ENCODE assay signal across 9 cellular contexts in genomic region chr11:78586452-78587046, GRCh38. TPM values are rescaled to one million over a fixed set of nuclear protein-coding genes. Genes with fewer than 3 reads are reported as not detected.
DNase-seq lines count a peak whose midpoint lies in the region; ATAC-seq and TF ChIP-seq lines count a peak whose summit lies in the region.
"Had no signal": no experiment of that assay in that cellular context is flagged by ENCODE, and none has a peak within 500 bp of the region (broad histone marks: within the 10 kb centered on the region; RNA-seq: fewer than 3 reads in every experiment).

No MANE protein-coding gene starts in this region.

- DNase-seq in natural killer cell (no peak), PC-3 (peak; percentile 62), fibroblast of the aortic adventitia (ENCODE audit: low read depth) (no peak)
- no peak for DNase-seq in natural killer cell treated with Interleukin-12 subunit alpha and Interleukin-12 subunit beta and Interleukin-15 and Interleukin-18, amount 100 ng/mL, for 72 hours (ENCODE audit: low spot score)
- no peak for DNase-seq in activated T-cell treated with anti-CD3 and anti-CD28 coated beads, Interleukin-2, amount 50 U/mL, for 48 hours
- no peak for DNase-seq in activated CD4-positive, alpha-beta T cell treated with anti-CD3 and anti-CD28 coated beads for 48 hours
- DNase-seq: NCI-H1417 treated with DMSO at 0.1 percent for 48 hours had no signal

- H3K9ac ChIP-seq in PC-3 (ENCODE audit: low read length) = no peak overlapping the region

- H3K27me3 Mint-ChIP-seq in natural killer cell (ENCODE audit: low read depth in 2 of 2) = peaks cover 23% of the 10 kb centered on the region in 2 donors
- peaks cover 22 to 37% of the 10 kb centered on the region in 2 donors for H3K27me3 Mint-ChIP-seq in natural killer cell treated with Interleukin-12 subunit alpha and Interleukin-12 subunit beta and Interleukin-15 and Interleukin-18, amount 100 ng/mL, for 72 hours

- H3K4me3 ChIP-seq in PC-3 (ENCODE audit: low read length) (no peak overlapping the region), fibroblast of the aortic adventitia (ENCODE audit: low read depth, low read length) (no peak overlapping the region)

- ATAC-seq in natural killer cell (peak in 1 of 3 donors; percentile 40), PC-3 (peak; percentile 56), GM18870 (IDR thresholded peaks at IDR 0.05; ENCODE audit: unreplicated experiment) (no peak), HG03439 (IDR thresholded peaks at IDR 0.05; ENCODE audit: unreplicated experiment) (no peak)
- ATAC-seq in natural killer cell treated with Interleukin-12 subunit alpha and Interleukin-12 subunit beta and Interleukin-15 and Interleukin-18, amount 100 ng/mL, for 72 hours = no peak

- H3K36me3 Mint-ChIP-seq in natural killer cell = peaks cover 14% of the 10 kb centered on the region
- H3K36me3 Mint-ChIP-seq in natural killer cell treated with Interleukin-12 subunit alpha and Interleukin-12 subunit beta and Interleukin-15 and Interleukin-18, amount 100 ng/mL, for 72 hours = peaks cover 13% of the 10 kb centered on the region

- CTCF ChIA-PET in PC-3 (lab: Charles Lee) = interaction anchor here (0.6 to 0.9 kb wide), 3 partner anchors 358 to 586 kb away, joined by 3 to 10 read pairs (median 3); no protein-coding TSS in a partner anchor

- peaks cover 14% of the 10 kb centered on the region; the same call in 1 of the 2 replicates for H3K27me3 ChIP-seq in PC-3 (ENCODE audit: low read length)

- no peaks in the 10 kb centered on the region for H3K4me1 ChIP-seq in PC-3 (ENCODE audit: insufficient read depth, low read length)

- no TSS peak for BruUV-seq in PC-3 (replicated peaks; lab: Mats Ljungman, UMichigan)

- TF ChIP-seq CTCF in natural killer cell (IDR thresholded peaks at IDR 0.05) (peak; percentile 50), PC-3 (conservative IDR thresholded peaks at IDR 0.05; ENCODE audit: low read depth, low read length) (peak; percentile 80), fibroblast of the aortic adventitia (IDR thresholded peaks at IDR 0.05; ENCODE audit: insufficient read depth, low read length) (peak; percentile 45)

- H3K4me3 Mint-ChIP-seq in natural killer cell = no peak overlapping the region
- H3K4me3 Mint-ChIP-seq in natural killer cell treated with Interleukin-12 subunit alpha and Interleukin-12 subunit beta and Interleukin-15 and Interleukin-18, amount 100 ng/mL, for 72 hours = no peak overlapping the region

- H2AFZ ChIP-seq in PC-3 (ENCODE audit: low read length) = no peak overlapping the region

- no peaks in the 10 kb centered on the region for H3K9me2 ChIP-seq in PC-3 (replicated peaks; ENCODE audit: low read length)

- no peak overlapping the region for H3K27ac ChIP-seq in PC-3 (ENCODE audit: low read length)

- H3K9me3 Mint-ChIP-seq in natural killer cell = peaks cover 5 to 11% of the 10 kb centered on the region in 2 donors
- peaks cover 10% of the 10 kb centered on the region for H3K9me3 Mint-ChIP-seq in natural killer cell treated with Interleukin-12 subunit alpha and Interleukin-12 subunit beta and Interleukin-15 and Interleukin-18, amount 100 ng/mL, for 72 hours

- intact Hi-C loops in natural killer cell (cut with micrococcal nuclease) = no loop called here
- intact Hi-C loops in PC-3 (cut with micrococcal nuclease) = no loop called here

- no peaks in the 10 kb centered on the region for H3K79me2 ChIP-seq in PC-3 (ENCODE audit: low read length)

- H3K36me3 ChIP-seq in PC-3 (ENCODE audit: low read depth, low read length) = no peaks in the 10 kb centered on the region

- H3K27ac Mint-ChIP-seq in natural killer cell = no peak overlapping the region
- no peak overlapping the region for H3K27ac Mint-ChIP-seq in natural killer cell treated with Interleukin-12 subunit alpha and Interleukin-12 subunit beta and Interleukin-15 and Interleukin-18, amount 100 ng/mL, for 72 hours

- H3F3A ChIP-seq in PC-3 (ENCODE audit: low read length, unreplicated experiment) = no peaks in the 10 kb centered on the region

- H3K4me2 ChIP-seq in PC-3 (ENCODE audit: low read length) = no peak overlapping the region

- H3K9me3 ChIP-seq in PC-3 (ENCODE audit: low read length) = peaks cover 16% of the 10 kb centered on the region

- H4K20me1 ChIP-seq in PC-3 (ENCODE audit: low read length) = no peaks in the 10 kb centered on the region

- H3K4me1 Mint-ChIP-seq in natural killer cell = no peaks in the 10 kb centered on the region
- no peaks in the 10 kb centered on the region for H3K4me1 Mint-ChIP-seq in natural killer cell treated with Interleukin-12 subunit alpha and Interleukin-12 subunit beta and Interleukin-15 and Interleukin-18, amount 100 ng/mL, for 72 hours (ENCODE audit: low read depth in 2 of 2)

- POLR2A ChIA-PET in PC-3 (lab: Charles Lee; ENCODE audit: unreplicated experiment) = interaction anchor here (0.7 kb wide), 1 partner anchor 352 kb away, joined by 21 read pairs; no protein-coding TSS in a partner anchor

RNA-seq across cellular contexts. Expression of gene NARS2, which starts 11.9 kb away (rescaled TPM):
- total RNA-seq in natural killer cell = 1 to 10 TPM; 6.5 to 9.6 (median 8.8) TPM
- 10 to 100 TPM; 15.8 to 19.8 TPM for total RNA-seq in natural killer cell treated with Interleukin-12 subunit alpha and Interleukin-12 subunit beta and Interleukin-15 and Interleukin-18, amount 100 ng/mL, for 72 hours
- 33.5 and 35.5 TPM in 2 replicates for total RNA-seq in PC-3 (2014; rRNA removed)
- total RNA-seq in fibroblast of the aortic adventitia (ENCODE audit: low replicate concordance) = 15.1 and 36.1 TPM in 2 replicates
